Comparison of ENCODE assay signal across 33 cellular contexts in the genomic region with DNA sequence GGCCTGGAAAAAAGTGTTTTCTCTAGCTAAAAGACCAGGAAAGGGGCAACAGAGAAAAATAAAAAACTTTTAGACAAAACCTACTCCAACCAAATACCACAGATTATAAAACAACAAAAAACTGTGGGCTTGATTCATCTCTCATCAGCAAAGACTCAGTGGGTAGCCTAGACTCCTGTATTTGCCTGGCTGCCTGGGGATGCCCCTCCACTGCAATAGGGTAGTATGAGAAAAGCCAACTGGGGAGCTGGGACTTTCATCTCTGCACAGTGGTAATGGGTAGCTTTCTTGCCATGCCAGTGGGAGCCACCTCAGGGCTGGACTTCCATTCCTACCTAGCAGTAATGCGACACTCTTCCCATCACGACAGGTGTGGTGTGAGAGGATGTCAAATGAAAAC.
"Had no signal": no experiment of that assay in that cellular context is flagged by ENCODE, and none has a peak within 500 bp of the region (broad histone marks: within the 10 kb centered on the region; RNA-seq: fewer than 3 reads in every experiment).

No MANE protein-coding gene starts in this region.

- DNase-seq: activated CD4-positive, alpha-beta memory T cell treated with anti-CD3 and anti-CD28 coated beads for 36 hours; activated CD4-positive, alpha-beta T cell treated with anti-CD3 and anti-CD28 coated beads, Interleukin-2, amount 50 U/mL, for 1 hour; activated CD8-positive, alpha-beta memory T cell treated with anti-CD3 and anti-CD28 coated beads, Interleukin-2, amount 50 U/mL, for 4 hours; activated gamma-delta T cell treated with Interleukin-2 at 50 U/mL for 16 hours; activated naive CD4-positive, alpha-beta T cell treated with anti-CD3 and anti-CD28 coated beads for 36 hours; activated T-cell treated with anti-CD3 and anti-CD28 coated beads for 4 hours; activated T-cell treated with anti-CD3 and anti-CD28 coated beads, Interleukin-2, amount 50 U/mL, for 48 hours; adrenal gland; body of pancreas; cerebellar nuclear complex; Kasumi-1; KG1; MG63; NCI-H1048; NCI-H1105 treated with DMSO at 0.1 percent for 48 hours; NCI-H1436; NCI-H1694; NCI-H1930; NCI-H2081 treated with DMSO at 0.1 percent for 48 hours; NCI-H345; NCI-H524 treated with DMSO at 0.1 percent for 48 hours; NK-92 treated with Interleukin-12 subunit alpha and Interleukin-12 subunit beta, amount 100 ng/mL, for 24 hours; PC-3; Peyer's patch; RPMI8226; SHP77 treated with DMSO at 0.1 percent for 48 hours; SK-N-SH; T-helper 9 cell; WERI-Rb-1 had no signal

- H3K4me2 ChIP-seq: SK-N-SH had no signal

- H3K27me3 Mint-ChIP-seq: activated CD4-positive, alpha-beta memory T cell treated with anti-CD3 and anti-CD28 coated beads for 36 hours had no signal

- FAIRE-seq: astrocyte had no signal

- ATAC-seq: body of pancreas, PC-3 had no signal

- H3K4me1 ChIP-seq: body of pancreas, breast epithelium, Peyer's patch, SJSA1 had no signal

- H3K36me3 ChIP-seq: breast epithelium had no signal

- H3K27ac Mint-ChIP-seq: activated CD4-positive, alpha-beta memory T cell treated with anti-CD3 and anti-CD28 coated beads for 36 hours; activated naive CD4-positive, alpha-beta T cell treated with anti-CD3 and anti-CD28 coated beads for 36 hours; T-helper 1 cell treated with Interleukin-12 subunit alpha and Interleukin-12 subunit beta and Interleukin-4 antibody, amounts not matched to agents 30 μg/mL and 1 μg/mL, for 36 hours had no signal

- H3K9ac ChIP-seq: SK-N-SH had no signal

- H3K9me3 ChIP-seq: adrenal gland, body of pancreas, breast epithelium, MG63, Peyer's patch, SJSA1, SK-N-SH had no signal

- H3K9me2 ChIP-seq: SK-N-SH had no signal

- H3K4me3 Mint-ChIP-seq: activated CD4-positive, alpha-beta memory T cell treated with anti-CD3 and anti-CD28 coated beads for 36 hours; activated naive CD4-positive, alpha-beta T cell treated with anti-CD3 and anti-CD28 coated beads for 36 hours; T-helper 1 cell treated with Interleukin-12 subunit alpha and Interleukin-12 subunit beta and Interleukin-4 antibody, amounts not matched to agents 30 μg/mL and 1 μg/mL, for 36 hours had no signal

- H3K27ac ChIP-seq: adrenal gland, body of pancreas, breast epithelium, Peyer's patch, SJSA1, WERI-Rb-1 had no signal

- H3K4me3 ChIP-seq: adrenal gland, body of pancreas, breast epithelium, MG63, Peyer's patch, SJSA1 had no signal

- H3K27me3 ChIP-seq: adrenal gland, body of pancreas, breast epithelium, MG63, Peyer's patch, SJSA1 had no signal
